In the genomic region with DNA sequence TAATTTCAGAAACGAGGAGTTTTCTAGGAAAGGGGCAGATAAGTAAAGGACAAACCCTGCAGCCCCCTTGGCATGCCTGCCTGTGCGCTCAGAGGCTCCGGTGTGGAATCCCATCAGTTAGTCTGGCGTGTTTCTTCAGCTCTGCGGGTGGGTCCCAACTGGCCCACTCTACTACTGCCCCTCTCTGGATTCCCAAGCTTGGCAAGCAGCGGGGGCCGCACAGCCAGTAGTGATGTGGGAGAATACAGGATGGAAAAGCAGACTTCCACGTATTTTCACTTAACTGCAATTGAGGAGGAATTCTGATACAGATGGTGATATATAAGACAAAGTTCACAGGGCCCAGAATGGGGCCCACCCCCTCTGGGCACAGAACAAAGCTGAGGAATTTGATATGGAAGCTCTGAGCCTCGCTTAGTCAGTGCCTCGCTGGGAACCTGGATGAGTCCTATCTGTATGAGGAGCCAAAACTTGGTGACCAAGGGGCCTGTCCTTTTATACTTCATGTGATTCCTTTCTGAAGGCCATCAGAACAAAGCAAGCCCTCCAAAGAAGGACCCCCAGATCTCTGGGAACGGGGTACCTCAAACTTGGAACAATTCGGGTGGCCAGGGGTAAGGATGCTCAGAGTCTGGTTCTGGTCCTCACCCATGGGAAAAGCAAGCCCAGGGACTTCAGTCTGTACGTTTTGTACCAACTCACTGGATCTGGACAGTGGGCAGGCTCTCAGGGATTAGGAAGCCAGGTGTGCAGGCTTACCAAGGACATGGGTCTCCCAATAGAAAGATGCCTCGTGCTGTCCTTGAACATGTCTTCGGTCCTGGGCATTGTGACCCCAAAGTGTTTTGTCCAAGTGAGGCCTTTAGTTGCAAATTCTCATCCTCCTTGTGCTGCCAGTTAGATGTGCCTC, we compare ENCODE assay signal across 25 cellular contexts. TPM values are rescaled to one million over a fixed set of nuclear protein-coding genes. Genes with fewer than 3 reads are reported as not detected.
DNase-seq lines count a peak whose midpoint lies in the region; ATAC-seq, FAIRE-seq and TF ChIP-seq lines count a peak whose summit lies in the region.
"Had no signal": no experiment of that assay in that cellular context is flagged by ENCODE, and none has a peak within 500 bp of the region (broad histone marks: within the 10 kb centered on the region; RNA-seq: fewer than 3 reads in every experiment).

No MANE protein-coding gene starts in this region.

- in situ Hi-C loops in brain microvascular endothelial cell (cut with HindIII; ENCODE audit: low pct_ligation_motif_present, low sequenced_read_pairs) = no loop called here

- no peak overlapping the region for H2BK15ac ChIP-seq in H1 (ENCODE audit: low read length)

- intact Hi-C loops in CD14-positive monocyte (cut with micrococcal nuclease) (loop anchor here in 1 of 2 donors (2.0 kb wide), 1 partner anchor 259 kb away; no protein-coding TSS in a partner anchor), body of pancreas (cut with DNase I) (no loop called here)

- no peak overlapping the region for H4K8ac ChIP-seq in H1 (ENCODE audit: extremely low read depth, insufficient read depth, low read length)

- H2BK12ac ChIP-seq in H1 (ENCODE audit: low read depth, low read length) = peak overlapping the region; percentile 68; the same call in 1 of the 2 replicates

- no peak for ATAC-seq in body of pancreas
- ATAC-seq: activated T-cell treated with anti-CD3 and anti-CD28 coated beads, Interleukin-2, amount 50 U/mL, for 4 hours; Panc1 had no signal

- H3K27ac ChIP-seq in H1 (ENCODE audit: low read depth, low read length) (no peak overlapping the region), neutrophil (peak overlapping the region; percentile 77), brain microvascular endothelial cell (no peak overlapping the region), body of pancreas (no peak overlapping the region)
- H3K27ac ChIP-seq: SJCRH30, skin epidermis, uterus had no signal

- H3K14ac ChIP-seq in H1 (ENCODE audit: insufficient read length) = no peak overlapping the region

- no peaks in the 10 kb centered on the region for H3K9me3 Mint-ChIP-seq in CD14-positive monocyte
- H3K9me3 Mint-ChIP-seq: activated T-cell treated with anti-CD3 and anti-CD28 coated beads, Interleukin-2, amount 50 U/mL, for 4 hours; T-cell had no signal

- no peak overlapping the region for H2AFZ ChIP-seq in H1 (ENCODE audit: low read length)

- no peaks in the 10 kb centered on the region for H3K27me3 ChIP-seq in H7 (ENCODE audit: control insufficient read depth, insufficient read depth, low read length)
- H3K27me3 ChIP-seq in H1 (replicated peaks in 1 of 4; ENCODE audit: control insufficient read depth in 3 of 4, extremely low read depth in 1 of 4, insufficient read depth in 3 of 4, low read length in 3 of 4) = no peaks in the 10 kb centered on the region
- H3K27me3 ChIP-seq in neutrophil = no peaks in the 10 kb centered on the region
- no peaks in the 10 kb centered on the region for H3K27me3 ChIP-seq in brain microvascular endothelial cell (replicated peaks)
- H3K27me3 ChIP-seq in body of pancreas = no peaks in the 10 kb centered on the region
- H3K27me3 ChIP-seq: BLaER1 treated with 17β-estradiol and CSF1 and Interleukin-3, amounts not matched to agents 10 nM and 100 nM; MG63; SJCRH30; uterus had no signal

- FAIRE-seq in H1 (lab: Jason Lieb, UNC) = no peak
- FAIRE-seq: endometrium had no signal

- no peaks in the 10 kb centered on the region for H3K79me1 ChIP-seq in H1 (ENCODE audit: low read depth, low read length)

- H3K9me3 ChIP-seq in H1 (ENCODE audit: insufficient read depth in 2 of 2, low read depth in 1 of 2, low read length in 1 of 2) (no peaks in the 10 kb centered on the region), neutrophil (no peaks in the 10 kb centered on the region), body of pancreas (no peaks in the 10 kb centered on the region)
- H3K9me3 ChIP-seq: BLaER1 treated with 17β-estradiol and CSF1 and Interleukin-3, amounts not matched to agents 10 nM and 100 nM; MG63; SJCRH30; uterus had no signal

- H3K18ac ChIP-seq in H1 (ENCODE audit: extremely low read depth, low read length) = no peak overlapping the region

- H4K20me1 ChIP-seq in H1 (replicated peaks in 1 of 2; ENCODE audit: control insufficient read depth in 1 of 2, insufficient read depth in 2 of 2, low read length in 2 of 2) = peaks cover 1 to 3% of the 10 kb centered on the region in 2 experiments

- no peak overlapping the region for H2BK20ac ChIP-seq in H1 (ENCODE audit: low read length)

- H4K5ac ChIP-seq in H1 (ENCODE audit: insufficient read length, low read depth, low read length) = no peak overlapping the region

- H3K56ac ChIP-seq in H1 (replicated peaks; ENCODE audit: insufficient read length, low read depth, low read length) = no peak overlapping the region

- TF ChIP-seq EP300 in H1 (IDR thresholded peaks at IDR 0.05; ENCODE audit: borderline replicate concordance in 1 of 2, low read depth in 2 of 2, low read length in 2 of 2) = no peak

- H3K4me1 Mint-ChIP-seq in CD14-positive monocyte = peaks cover 30% of the 10 kb centered on the region

- peak overlapping the region in 5 of 7 donors; percentile 6 to 66 (median 27) for H3K27ac Mint-ChIP-seq in CD14-positive monocyte
- H3K27ac Mint-ChIP-seq: activated CD4-positive, alpha-beta T cell treated with anti-CD3 and anti-CD28 coated beads for 36 hours had no signal

- H4K91ac ChIP-seq in H1 (replicated peaks; ENCODE audit: insufficient read length, low read length) = no peak overlapping the region

- H2BK120ac ChIP-seq in H1 (replicated peaks; ENCODE audit: low read depth, low read length) = no peak overlapping the region

- TF ChIP-seq POLR2A in H1 (IDR thresholded peaks at IDR 0.05; ENCODE audit: control extremely low read depth in 1 of 2, low read depth in 2 of 2, low read length in 2 of 2) (no peak), body of pancreas (IDR thresholded peaks at IDR 0.05) (no peak)

- H3K23me2 ChIP-seq in H1 (ENCODE audit: low read depth, low read length) = no peaks in the 10 kb centered on the region

- WGBS in H1 (ENCODE audit: extremely low coverage in 1 of 2, insufficient coverage in 1 of 2, insufficient read length in 1 of 2, insufficient replicate concordance in 2 of 2, low coverage in 1 of 2, low lambda C conversion rate in 2 of 2, missing lambda C conversion rate in 1 of 2), 2 experiments = 88% methylated on average over 15 of the region's 15 CpGs; no CpG with 5 or more reads in 1 of the 2 experiments
- 84 to 85% methylated on average over 14 to 15 of the region's 15 CpGs for WGBS in body of pancreas, 2 donors

- H3K4me3 ChIP-seq in H7 (ENCODE audit: insufficient read depth, low read depth, low read length) (no peak overlapping the region), H1 (ENCODE audit: extremely low read depth in 1 of 4, insufficient read depth in 2 of 4, low read depth in 3 of 4, low read length in 4 of 4) (no peak overlapping the region), neutrophil (ENCODE audit: low read depth in 1 of 2, low read length in 1 of 2) (no peak overlapping the region), brain microvascular endothelial cell (ENCODE audit: low read depth, low read length) (no peak overlapping the region), body of pancreas (no peak overlapping the region)
- H3K4me3 ChIP-seq: BLaER1 treated with 17β-estradiol and CSF1 and Interleukin-3, amounts not matched to agents 10 nM and 100 nM; lung; MG63; SJCRH30; skin epidermis; uterus had no signal

- no peaks in the 10 kb centered on the region; the same call in 1 of the 2 replicates for H3K36me3 ChIP-seq in H7 (replicated peaks; ENCODE audit: control insufficient read depth, insufficient read depth, low read length)
- H3K36me3 ChIP-seq in H1 (ENCODE audit: control insufficient read depth in 2 of 4, insufficient read depth in 4 of 4, low read length in 3 of 4) = peaks cover 0 to 5% (median 0%) of the 10 kb centered on the region in 4 experiments; a peak in 2 of 8 replicates
- peaks cover 87% of the 10 kb centered on the region for H3K36me3 ChIP-seq in neutrophil
- peaks cover 2% of the 10 kb centered on the region for H3K36me3 ChIP-seq in brain microvascular endothelial cell (replicated peaks)
- no peaks in the 10 kb centered on the region for H3K36me3 ChIP-seq in body of pancreas (replicated peaks in 1 of 2; ENCODE audit: insufficient read depth in 1 of 2, low read depth in 2 of 2)
- H3K36me3 ChIP-seq: uterus had no signal

- no peak overlapping the region for H3K23ac ChIP-seq in H1 (ENCODE audit: insufficient read length)

- no peak overlapping the region for H2AK5ac ChIP-seq in H1 (ENCODE audit: low read depth, low read length)

- H3K4me1 ChIP-seq in H1 (replicated peaks in 1 of 4; ENCODE audit: control insufficient read depth in 3 of 4, insufficient read depth in 4 of 4, low read length in 3 of 4) = peaks cover 0 to 3% (median 2%) of the 10 kb centered on the region in 4 experiments; a peak in 5 of 7 replicates
- H3K4me1 ChIP-seq in neutrophil (ENCODE audit: control insufficient read depth in 1 of 2, insufficient read depth in 1 of 2, low read depth in 1 of 2, low read length in 1 of 2) = peaks cover 41 to 43% of the 10 kb centered on the region in 2 experiments
- no peaks in the 10 kb centered on the region for H3K4me1 ChIP-seq in body of pancreas
- H3K4me1 ChIP-seq: uterus had no signal

- H3K36me3 Mint-ChIP-seq in CD14-positive monocyte = peaks cover 56 to 74% of the 10 kb centered on the region in 2 donors

- TF ChIP-seq CTCF in CD14-positive monocyte (IDR thresholded peaks at IDR 0.05) (no peak), H1 (IDR thresholded peaks at IDR 0.05; ENCODE audit: control extremely low read depth in 1 of 3, insufficient read depth in 1 of 3, low read depth in 1 of 3, low read length in 3 of 3) (no peak), neutrophil (IDR thresholded peaks at IDR 0.05) (no peak), brain microvascular endothelial cell (IDR thresholded peaks at IDR 0.05; ENCODE audit: low read depth, low read length, missing control alignments) (no peak), body of pancreas (IDR thresholded peaks at IDR 0.05) (no peak)

- H3K9ac ChIP-seq in H1 (replicated peaks in 1 of 4; ENCODE audit: extremely low read depth in 1 of 4, low read depth in 3 of 4, low read length in 3 of 4) = no peak overlapping the region

- H3K4me3 Mint-ChIP-seq in CD14-positive monocyte = no peak overlapping the region
- H3K4me3 Mint-ChIP-seq: activated CD4-positive, alpha-beta T cell treated with anti-CD3 and anti-CD28 coated beads for 36 hours; activated T-cell treated with anti-CD3 and anti-CD28 coated beads, Interleukin-2, amount 50 U/mL, for 4 hours; T-cell had no signal

- H3K79me2 ChIP-seq in H1 (ENCODE audit: control insufficient read depth in 1 of 2, insufficient read depth in 2 of 2, low read length in 2 of 2) = no peaks in the 10 kb centered on the region

- DNase-seq in CD14-positive monocyte (ENCODE audit: low spot score) (no peak), H7 (peak; percentile 64), H1 (ENCODE audit: low read depth in 1 of 2, low spot score in 2 of 2) (no peak), NCI-H2196 (lab: John Stamatoyannopoulos, UW; ENCODE audit: unreplicated experiment) (no peak), brain microvascular endothelial cell (no peak), SHP77 treated with DMSO at 0.1 percent for 48 hours (lab: John Stamatoyannopoulos, UW) (no peak), body of pancreas (no peak)
- DNase-seq: activated CD8-positive, alpha-beta memory T cell treated with anti-CD3 and anti-CD28 coated beads for 24 hours; activated naive CD4-positive, alpha-beta T cell treated with Interleukin-2 at 50 U/mL for 16 hours; activated T-cell treated with anti-CD3 and anti-CD28 coated beads, Interleukin-2, amount 50 U/mL, for 4 hours; MG63; NCI-H2081; NCI-H446 treated with DMSO at 0.1 percent for 48 hours; NK-92 treated with Interleukin-12 subunit alpha and Interleukin-12 subunit beta, amount 100 ng/mL, for 24 hours; nucleus accumbens; SJCRH30; T-cell; uterus had no signal

- H3K4ac ChIP-seq in H1 (replicated peaks; ENCODE audit: insufficient read length, low read depth, low read length) = no peak overlapping the region

- H3K27me3 Mint-ChIP-seq in CD14-positive monocyte (ENCODE audit: low read depth in 3 of 3) = no peaks in the 10 kb centered on the region
- H3K27me3 Mint-ChIP-seq: activated CD4-positive, alpha-beta T cell treated with anti-CD3 and anti-CD28 coated beads for 36 hours; T-cell had no signal

- no peak overlapping the region for H2BK5ac ChIP-seq in H1 (ENCODE audit: low read depth, low read length)

- POLR2A ChIA-PET in H1 (lab: Charles Lee; ENCODE audit: partially characterized antibody) = interaction anchor here (1.3 kb wide), 1 partner anchor 258 kb away, joined by 4 read pairs; no protein-coding TSS in a partner anchor

- no peak overlapping the region; a peak in 1 of 4 replicates for H3K4me2 ChIP-seq in H1 (ENCODE audit: insufficient read depth in 1 of 2, low read depth in 2 of 2, low read length in 2 of 2)

- no peak for TF ChIP-seq RAD21 in H1 (IDR thresholded peaks at IDR 0.05 in 1 of 2, conservative IDR thresholded peaks at IDR 0.05 in 1 of 2; ENCODE audit: low read depth in 2 of 2, low read length in 2 of 2)

- CTCF ChIA-PET in H1 (lab: Charles Lee; ENCODE audit: partially characterized antibody) = interaction anchor here (0.7 to 59.1 kb wide), 17 partner anchors 8 to 529 kb away, joined by 3 to 1456 read pairs (median 6); a partner anchor contains a TSS

RNA-seq across cellular contexts. Expression of a gene that starts 26.0 kb away (rescaled TPM):
- polyA plus RNA-seq in CD14-positive monocyte (10 to 100 TPM; 16.4 to 27.3 TPM), H1 (2011; rRNA removed) (3.4 and 4.4 TPM in 2 replicates)
- total RNA-seq in H7 (2014; rRNA removed; shearing (Covaris generic)) = 6.4 and 8.3 TPM in 2 replicates
- 5.3 and 5.7 TPM in 2 replicates for total RNA-seq in H1 (2021; fragmentation: NEBNext Ultra II Directional; extraction: Animal tissue kit (Norgen Biotek cat#: 25700))
- 4.2 TPM for polyA plus RNA-seq in H1 (2011; cell fraction: cytosol; rRNA removed)
- polyA plus RNA-seq in H1 (2011; cell fraction: nucleus; rRNA removed) = 12.1 TPM
- polyA plus RNA-seq in H1 (2012, experiment 1 of 2) = 2.3 to 5.2 TPM (median 4.2 TPM) in 4 replicates
- 3.3 TPM for polyA plus RNA-seq in H1 (2012, experiment 2 of 2)
- 4.5 TPM for polyA plus RNA-seq in H1 (2013, experiment 1 of 2)
- polyA plus RNA-seq in H1 (2013, experiment 2 of 2) = 4.2 TPM
- polyA minus RNA-seq in H1 (2011; rRNA and poly(A)+ RNA removed) = 2.4 TPM in 2 replicates
- polyA minus RNA-seq in H1 (2011; cell fraction: cytosol; rRNA and poly(A)+ RNA removed) = 4.7 TPM
- polyA minus RNA-seq in H1 (2011; cell fraction: nucleus; rRNA and poly(A)+ RNA removed) = 6.6 TPM
- total RNA-seq in body of pancreas = under 1 TPM; 0.33 to 0.52 TPM
